In the genomic region with DNA sequence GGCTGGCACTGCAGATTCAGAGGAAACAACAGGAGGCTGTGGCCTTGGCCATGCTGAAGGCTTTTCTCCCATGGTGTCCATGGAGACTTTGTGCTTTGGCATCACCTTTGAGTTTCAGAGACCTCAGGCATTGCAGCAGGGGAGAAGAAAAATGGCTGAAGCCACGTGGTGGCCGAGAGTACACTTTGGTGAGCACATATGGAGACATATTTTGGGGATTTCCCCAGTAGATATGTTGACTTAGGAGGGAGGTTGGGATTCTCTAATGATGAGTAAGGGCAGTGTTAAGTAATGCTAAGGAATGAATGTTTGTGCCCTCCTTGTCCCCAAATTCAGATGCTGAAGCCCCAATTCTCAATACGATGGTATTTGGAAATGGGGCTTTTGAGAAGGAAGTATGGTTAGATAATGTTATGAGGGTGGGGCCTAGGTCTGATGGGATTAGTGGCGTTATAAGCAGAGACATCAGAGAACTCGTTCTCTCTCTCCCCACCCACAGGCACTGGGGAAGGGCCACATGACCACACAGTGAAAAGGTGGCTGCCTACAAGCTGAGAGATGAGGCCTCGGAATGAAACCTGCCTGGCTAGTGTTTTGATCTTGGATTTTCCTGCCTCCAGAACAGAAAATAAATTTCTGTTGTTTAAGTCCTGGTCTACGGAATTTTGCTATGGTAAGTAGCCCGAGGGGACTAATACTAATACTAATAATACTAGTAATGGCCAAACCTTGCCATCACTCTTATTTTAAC, we compare ENCODE assay signal across 26 cellular contexts.
DNase-seq lines count a peak whose midpoint lies in the region; ATAC-seq, FAIRE-seq and TF ChIP-seq lines count a peak whose summit lies in the region.
"Had no signal": no experiment of that assay in that cellular context is flagged by ENCODE, and none has a peak within 500 bp of the region (broad histone marks: within the 10 kb centered on the region; RNA-seq: fewer than 3 reads in every experiment).

No MANE protein-coding gene starts in this region.

- ATAC-seq in K562 (peak; percentile 31; the same call in 2 of the 3 replicates), right lobe of liver (no peak)
- ATAC-seq: GM12878; right cardiac atrium; stimulated activated effector memory CD8-positive, alpha-beta T cell treated with anti-CD3 and anti-CD28 coated beads, Interleukin-12 subunit alpha, Interleukin-12 subunit beta, amount 100 ng/mL, for 72 hours had no signal

- TF ChIP-seq EP300 in K562 (IDR thresholded peaks at IDR 0.05; ENCODE audit: low read length) (no peak), SK-N-SH (IDR thresholded peaks at IDR 0.05; ENCODE audit: borderline replicate concordance in 1 of 2, low read depth in 1 of 2, low read length in 1 of 2) (no peak)

- H3K27ac ChIP-seq in KMS-11, result no peak overlapping the region
- H3K27ac ChIP-seq in K562 (ENCODE audit: extremely low read depth, low read depth, low read length), result no peak overlapping the region
- no peak overlapping the region for H3K27ac ChIP-seq in right lobe of liver
- no peak overlapping the region for H3K27ac ChIP-seq in SK-N-SH (ENCODE audit: low read depth in 2 of 2, low read length in 1 of 2)
- H3K27ac ChIP-seq: VCaP had no signal

- no peaks in the 10 kb centered on the region for H3K36me3 ChIP-seq in KMS-11 (ENCODE audit: insufficient read depth)
- H3K36me3 ChIP-seq in K562 (ENCODE audit: control insufficient read depth, insufficient read depth, low read length), result no peaks in the 10 kb centered on the region
- H3K36me3 ChIP-seq in right lobe of liver, result no peaks in the 10 kb centered on the region
- no peaks in the 10 kb centered on the region for H3K36me3 ChIP-seq in SK-N-SH (replicated peaks in 1 of 2; ENCODE audit: control insufficient read depth in 1 of 2, insufficient read depth in 2 of 2, low read length in 1 of 2)

- no peaks in the 10 kb centered on the region for H3K27me3 ChIP-seq in KMS-11 (ENCODE audit: insufficient read depth, low read depth)
- no peaks in the 10 kb centered on the region for H3K27me3 ChIP-seq in K562 (ENCODE audit: control insufficient read depth in 2 of 2, insufficient read depth in 2 of 2, low read length in 2 of 2)
- H3K27me3 ChIP-seq in right lobe of liver, result no peaks in the 10 kb centered on the region
- H3K27me3 ChIP-seq in SK-N-SH (ENCODE audit: insufficient read depth), result no peaks in the 10 kb centered on the region

- H2AFZ ChIP-seq in KMS-11 (ENCODE audit: low read depth), result 0 out of 2 replicates have a peak overlapping the region, but pooled peaks have one; percentile 16
- H2AFZ ChIP-seq in K562 (ENCODE audit: low read depth, low read length), result peak overlapping the region; percentile 70
- H2AFZ ChIP-seq in SK-N-SH (ENCODE audit: low read depth), result no peak overlapping the region

- WGBS in K562 (ENCODE audit: insufficient coverage, low coverage, missing lambda C conversion rate), result 38% methylated on average over 8 of the region's 8 CpGs
- 80% methylated on average over 4 of the region's 8 CpGs for WGBS in right lobe of liver (ENCODE audit: insufficient coverage, low coverage, low lambda C conversion rate, missing lambda C conversion rate)
- WGBS in SK-N-SH (ENCODE audit: low lambda C conversion rate), result 65% methylated on average over 8 of the region's 8 CpGs

- no peak overlapping the region for H3K4me3 ChIP-seq in KMS-11 (IDR thresholded peaks at IDR 0.05; ENCODE audit: insufficient read depth, low read depth, low read length)
- no peak overlapping the region for H3K4me3 ChIP-seq in K562
- H3K4me3 ChIP-seq in right lobe of liver, result no peak overlapping the region
- no peak overlapping the region for H3K4me3 ChIP-seq in SK-N-SH (ENCODE audit: low read depth in 2 of 2, low read length in 1 of 2)
- H3K4me3 ChIP-seq: GM12878 had no signal

- in situ Hi-C loops in K562 (cut with MboI), result no loop called here

- no TSS peak for BruUV-seq in K562 (replicated peaks; lab: Mats Ljungman, UMichigan)

- no peak for FAIRE-seq in K562 (lab: Jason Lieb, UNC)
- FAIRE-seq: GM12878 had no signal

- no peaks in the 10 kb centered on the region for H4K20me1 ChIP-seq in KMS-11 (ENCODE audit: insufficient read depth)
- H4K20me1 ChIP-seq in K562 (replicated peaks; ENCODE audit: control insufficient read depth, insufficient read depth, low read length), result no peaks in the 10 kb centered on the region
- no peaks in the 10 kb centered on the region for H4K20me1 ChIP-seq in SK-N-SH (ENCODE audit: insufficient read depth)

- H3K4me2 ChIP-seq in KMS-11 (no peak overlapping the region), K562 (ENCODE audit: insufficient read depth, low read length) (no peak overlapping the region), SK-N-SH (no peak overlapping the region)

- no peak for TF ChIP-seq RAD21 in K562 (CRISPR knock-in tag; conservative IDR thresholded peaks at IDR 0.05 in 1 of 2, IDR thresholded peaks at IDR 0.05 in 1 of 2)
- TF ChIP-seq RAD21 in SK-N-SH (IDR thresholded peaks at IDR 0.05; ENCODE audit: low read length), result no peak

- TF ChIP-seq CTCF in KMS-11 (conservative IDR thresholded peaks at IDR 0.05; ENCODE audit: low read depth, low read length) (no peak), K562 (IDR thresholded peaks at IDR 0.05 in 2 of 3, conservative IDR thresholded peaks at IDR 0.05 in 1 of 3; ENCODE audit: insufficient read depth in 2 of 3, low read depth in 1 of 3, low read length in 3 of 3) (no peak), right lobe of liver (IDR thresholded peaks at IDR 0.05) (no peak), SK-N-SH (IDR thresholded peaks at IDR 0.05) (no peak)

- H3K9ac ChIP-seq in KMS-11, result no peak overlapping the region
- no peak overlapping the region for H3K9ac ChIP-seq in K562 (ENCODE audit: insufficient read depth in 1 of 2, low read depth in 2 of 2, low read length in 2 of 2)
- H3K9ac ChIP-seq in SK-N-SH, result no peak overlapping the region

- H3K4me1 ChIP-seq in KMS-11 (ENCODE audit: low read depth, poor library complexity, severe bottlenecking) (no peaks in the 10 kb centered on the region), K562 (replicated peaks in 1 of 2; ENCODE audit: control insufficient read depth in 2 of 2, insufficient read depth in 2 of 2, low read length in 2 of 2) (peaks cover 14 to 23% of the 10 kb centered on the region in 2 experiments; a peak in 3 of 5 replicates), right lobe of liver (no peaks in the 10 kb centered on the region), SK-N-SH (ENCODE audit: control insufficient read depth in 1 of 2, insufficient read depth in 2 of 2, low read depth in 1 of 2, low read length in 1 of 2) (no peaks in the 10 kb centered on the region)

- no peaks in the 10 kb centered on the region for H3K9me2 ChIP-seq in SK-N-SH

- CTCF ChIA-PET in K562 (lab: Yijun Ruan, JAX; ENCODE audit: low intra/inter-chr PET ratio), result no interaction called here
- CTCF ChIA-PET in SK-N-SH (lab: Yijun Ruan, JAX), result interaction anchor here (1.0 to 2.4 kb wide), 3 partner anchors 11 to 37 kb away, joined by 3 to 7 read pairs (median 4); no protein-coding TSS in a partner anchor

- POLR2A ChIA-PET in K562 (lab: Yijun Ruan, JAX) (interaction anchor here (1.2 kb wide), 1 partner anchor 13 kb away, joined by 3 read pairs; no protein-coding TSS in a partner anchor), SK-N-SH (lab: Yijun Ruan, JAX) (no interaction called here)

- H3K79me2 ChIP-seq in KMS-11 (ENCODE audit: insufficient read depth, low read depth) (no peaks in the 10 kb centered on the region), K562 (ENCODE audit: control insufficient read depth, insufficient read depth, low read length) (no peaks in the 10 kb centered on the region), SK-N-SH (ENCODE audit: insufficient read depth) (no peaks in the 10 kb centered on the region)

- H3K9me1 ChIP-seq in K562 (ENCODE audit: control insufficient read depth, insufficient read depth, low read length), result no peaks in the 10 kb centered on the region

- TF ChIP-seq POLR2A in K562 (conservative IDR thresholded peaks at IDR 0.05) (no peak), right lobe of liver (IDR thresholded peaks at IDR 0.05) (no peak)

- intact Hi-C loops in K562 (cut with micrococcal nuclease) (no loop called here), right lobe of liver (cut with DNase I) (no loop called here)

- H3K9me3 ChIP-seq in K562 (replicated peaks; ENCODE audit: control insufficient read depth, insufficient read depth, low read depth, low read length) (no peaks in the 10 kb centered on the region), right lobe of liver (no peaks in the 10 kb centered on the region), SK-N-SH (no peaks in the 10 kb centered on the region)

- DNase-seq in Daoy (ENCODE audit: low read depth) (peak; percentile 40), K562 (ENCODE audit: extremely low read depth in 1 of 4, low spot score in 3 of 4) (no peak), kidney tubule cell (ENCODE audit: low spot score) (peak; percentile 57), AML-193 (lab: John Stamatoyannopoulos, UW) (no peak), right lobe of liver (no peak), SK-N-SH (no peak)
- no peak for DNase-seq in effector CD4-positive, alpha-beta T cell
- DNase-seq: activated CD4-positive, alpha-beta T cell treated with anti-CD3 and anti-CD28 coated beads for 48 hours; activated CD8-positive, alpha-beta memory T cell treated with anti-CD3 and anti-CD28 coated beads for 24 hours; activated effector memory CD4-positive, alpha-beta T cell treated with Interleukin-2 at 50 U/mL for 16 hours; aorta; DND-41; MM.1S; NCI-H1417; NCI-H2081; NCI-H2227 treated with DMSO at 0.1 percent for 48 hours; NCI-H748 treated with DMSO at 0.1 percent for 48 hours; right cardiac atrium; stimulated activated CD4-positive, alpha-beta T cell treated with anti-CD3 and anti-CD28 coated beads, Interleukin-12 subunit alpha, Interleukin-12 subunit beta, amount 100 ng/mL, for 4 hours; stimulated activated CD4-positive, alpha-beta T cell treated with anti-CD3 and anti-CD28 coated beads, Interleukin-4, amount 100 ng/mL, for 24 hours; substantia nigra; T-helper 2 cell had no signal

- no peaks in the 10 kb centered on the region for H3F3A ChIP-seq in SK-N-SH (replicated peaks; ENCODE audit: insufficient read depth)

TF ChIP-seq in K562, 482 proteins besides CTCF, POLR2A, EP300 and RAD21 (continues in another document):
- TF ChIP-seq CCNT2 (IDR thresholded peaks at IDR 0.05; ENCODE audit: borderline replicate concordance, extremely low read depth, insufficient read length, low read depth, low read length) (no peak), MYC (IDR thresholded peaks at IDR 0.05; ENCODE audit: low read depth, low read length) (0 out of 2 replicates have a peak, but pooled peaks have one; percentile 28), MYC (CRISPR knock-in tag; IDR thresholded peaks at IDR 0.05; ENCODE audit: borderline replicate concordance, low read depth) (no peak), ZNF224 (CRISPR knock-in tag; IDR thresholded peaks at IDR 0.05) (no peak)

TF ChIP-seq in SK-N-SH, 30 proteins besides CTCF, POLR2A, EP300 and RAD21 (continues in another document):
- TF ChIP-seq POLR2AphosphoS5 (IDR thresholded peaks at IDR 0.05; ENCODE audit: low read depth, low read length), result no peak
- TF ChIP-seq GATA2 (CRISPR knock-in tag; IDR thresholded peaks at IDR 0.05), result no peak
- no peak for TF ChIP-seq MXI1 (IDR thresholded peaks at IDR 0.05; ENCODE audit: low read depth, low read length)

Comparison
In these comparisons a context has a peak if more than half of its experiments do, and no peak if none do; other contexts are left out.
1. DNase-seq: peak in Daoy (single experiment) and kidney tubule cell (single experiment); none in K562 (0 of 4), AML-193 (0 of 2), right lobe of liver (0 of 3), SK-N-SH (single experiment) and effector CD4-positive, alpha-beta T cell (single experiment).